ENCODE assay signal across 1 cellular context in the genomic region with DNA sequence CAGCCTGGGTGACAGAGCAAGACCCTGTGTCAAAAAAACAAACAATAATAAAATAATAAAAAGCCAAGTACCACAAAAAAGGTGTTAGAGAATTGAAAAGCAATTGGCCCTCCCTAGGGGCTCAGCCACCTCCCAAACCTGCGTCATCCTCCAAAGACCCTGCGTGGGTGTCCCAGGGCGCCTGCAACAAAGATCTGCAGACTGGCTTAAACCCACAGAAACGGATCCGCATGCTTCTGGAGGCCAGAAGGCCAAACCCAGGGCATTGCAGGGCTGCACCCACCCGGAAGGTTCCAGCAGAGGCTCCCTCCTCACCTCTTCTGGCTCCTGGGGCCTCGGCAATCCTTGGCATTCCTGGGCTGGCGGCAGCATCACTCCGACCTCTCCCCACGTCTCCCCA.
A peak's percentile ranks its signal among the peaks of the same experiment; 100 is the strongest.
TF ChIP-seq lines count a peak whose summit lies in the region.

No MANE protein-coding gene starts in this region.

TF ChIP-seq in GM12878, 131 proteins besides CTCF, POLR2A, EP300 and RAD21:
- TF ChIP-seq MEF2B (IDR thresholded peaks at IDR 0.05; ENCODE audit: partially characterized antibody, poor library complexity, severe bottlenecking): peak; percentile 44
- peak; percentile 58 for TF ChIP-seq NR2F1 (conservative IDR thresholded peaks at IDR 0.05)
- TF ChIP-seq LARP7 (IDR thresholded peaks at IDR 0.05): no peak
- no peak for TF ChIP-seq SMC3 (IDR thresholded peaks at IDR 0.05; ENCODE audit: borderline replicate concordance, low read length)
- no peak for TF ChIP-seq ZNF687 (IDR thresholded peaks at IDR 0.05)
- no peak for TF ChIP-seq MYC (IDR thresholded peaks at IDR 0.05; ENCODE audit: insufficient read depth, insufficient read length, insufficient replicate concordance, low read length, severe bottlenecking)
- 0 out of 2 replicates have a peak, but pooled peaks have one; percentile 32 for TF ChIP-seq ATF7 (IDR thresholded peaks at IDR 0.05; ENCODE audit: low read depth)
- TF ChIP-seq, protein P1, sequence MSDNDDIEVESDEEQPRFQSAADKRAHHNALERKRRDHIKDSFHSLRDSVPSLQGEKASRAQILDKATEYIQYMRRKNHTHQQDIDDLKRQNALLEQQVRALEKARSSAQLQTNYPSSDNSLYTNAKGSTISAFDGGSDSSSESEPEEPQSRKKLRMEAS (IDR thresholded peaks at IDR 0.05; ENCODE audit: low read depth, low read length): no peak
- TF ChIP-seq, protein P2, sequence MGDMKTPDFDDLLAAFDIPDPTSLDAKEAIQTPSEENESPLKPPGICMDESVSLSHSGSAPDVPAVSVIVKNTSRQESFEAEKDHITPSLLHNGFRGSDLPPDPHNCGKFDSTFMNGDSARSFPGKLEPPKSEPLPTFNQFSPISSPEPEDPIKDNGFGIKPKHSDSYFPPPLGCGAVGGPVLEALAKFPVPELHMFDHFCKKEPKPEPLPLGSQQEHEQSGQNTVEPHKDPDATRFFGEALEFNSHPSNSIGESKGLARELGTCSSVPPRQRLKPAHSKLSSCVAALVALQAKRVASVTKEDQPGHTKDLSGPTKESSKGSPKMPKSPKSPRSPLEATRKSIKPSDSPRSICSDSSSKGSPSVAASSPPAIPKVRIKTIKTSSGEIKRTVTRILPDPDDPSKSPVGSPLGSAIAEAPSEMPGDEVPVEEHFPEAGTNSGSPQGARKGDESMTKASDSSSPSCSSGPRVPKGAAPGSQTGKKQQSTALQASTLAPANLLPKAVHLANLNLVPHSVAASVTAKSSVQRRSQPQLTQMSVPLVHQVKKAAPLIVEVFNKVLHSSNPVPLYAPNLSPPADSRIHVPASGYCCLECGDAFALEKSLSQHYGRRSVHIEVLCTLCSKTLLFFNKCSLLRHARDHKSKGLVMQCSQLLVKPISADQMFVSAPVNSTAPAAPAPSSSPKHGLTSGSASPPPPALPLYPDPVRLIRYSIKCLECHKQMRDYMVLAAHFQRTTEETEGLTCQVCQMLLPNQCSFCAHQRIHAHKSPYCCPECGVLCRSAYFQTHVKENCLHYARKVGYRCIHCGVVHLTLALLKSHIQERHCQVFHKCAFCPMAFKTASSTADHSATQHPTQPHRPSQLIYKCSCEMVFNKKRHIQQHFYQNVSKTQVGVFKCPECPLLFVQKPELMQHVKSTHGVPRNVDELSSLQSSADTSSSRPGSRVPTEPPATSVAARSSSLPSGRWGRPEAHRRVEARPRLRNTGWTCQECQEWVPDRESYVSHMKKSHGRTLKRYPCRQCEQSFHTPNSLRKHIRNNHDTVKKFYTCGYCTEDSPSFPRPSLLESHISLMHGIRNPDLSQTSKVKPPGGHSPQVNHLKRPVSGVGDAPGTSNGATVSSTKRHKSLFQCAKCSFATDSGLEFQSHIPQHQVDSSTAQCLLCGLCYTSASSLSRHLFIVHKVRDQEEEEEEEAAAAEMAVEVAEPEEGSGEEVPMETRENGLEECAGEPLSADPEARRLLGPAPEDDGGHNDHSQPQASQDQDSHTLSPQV (IDR thresholded peaks at IDR 0.05): no peak
- TF ChIP-seq HDGF (IDR thresholded peaks at IDR 0.05): no peak
- TF ChIP-seq, protein P3, sequence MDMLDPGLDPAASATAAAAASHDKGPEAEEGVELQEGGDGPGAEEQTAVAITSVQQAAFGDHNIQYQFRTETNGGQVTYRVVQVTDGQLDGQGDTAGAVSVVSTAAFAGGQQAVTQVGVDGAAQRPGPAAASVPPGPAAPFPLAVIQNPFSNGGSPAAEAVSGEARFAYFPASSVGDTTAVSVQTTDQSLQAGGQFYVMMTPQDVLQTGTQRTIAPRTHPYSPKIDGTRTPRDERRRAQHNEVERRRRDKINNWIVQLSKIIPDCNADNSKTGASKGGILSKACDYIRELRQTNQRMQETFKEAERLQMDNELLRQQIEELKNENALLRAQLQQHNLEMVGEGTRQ (IDR thresholded peaks at IDR 0.05; ENCODE audit: borderline replicate concordance, low read depth, low read length): no peak
- TF ChIP-seq EGR1 (IDR thresholded peaks at IDR 0.05; ENCODE audit: borderline replicate concordance in 1 of 2, low read depth in 2 of 2, low read length in 2 of 2): peak in 1 of 2 experiments; percentile 36; a peak in 1 of 3 replicates
- no peak for TF ChIP-seq POU2F2 (IDR thresholded peaks at IDR 0.05; ENCODE audit: borderline replicate concordance, low read depth, low read length)
